17 cellular contexts compared by ENCODE assay signal in the genomic region with DNA sequence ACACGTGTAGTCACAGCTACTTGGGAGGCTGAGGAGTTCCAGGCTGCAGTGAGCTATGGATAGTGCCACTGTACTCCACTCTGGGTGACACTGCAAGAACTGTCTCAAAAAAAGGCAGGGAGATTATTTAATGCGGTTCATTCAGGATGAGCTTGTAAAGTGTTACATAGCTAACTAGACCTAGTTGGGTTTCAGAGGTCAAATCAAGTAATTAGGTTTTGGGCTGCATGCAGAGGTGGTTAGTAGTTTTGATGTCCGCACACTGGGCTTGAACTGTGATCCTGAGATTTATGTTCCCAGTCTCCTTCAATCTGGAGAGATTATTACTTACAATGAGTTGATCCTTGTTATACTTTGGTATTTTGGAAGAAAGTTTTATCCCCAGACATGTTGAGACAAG. TPM values are rescaled to one million over a fixed set of nuclear protein-coding genes. Genes with fewer than 3 reads are reported as not detected.
DNase-seq lines count a peak whose midpoint lies in the region; TF ChIP-seq lines count a peak whose summit lies in the region.
"Had no signal": no experiment of that assay in that cellular context is flagged by ENCODE, and none has a peak within 500 bp of the region (broad histone marks: within the 10 kb centered on the region; RNA-seq: fewer than 3 reads in every experiment).

No MANE protein-coding gene starts in this region.

- H3K9me3 ChIP-seq in ovary, result no peaks in the 10 kb centered on the region
- H3K9me3 ChIP-seq in thyroid gland, result no peaks in the 10 kb centered on the region
- H3K9me3 ChIP-seq: BE2C, thoracic aorta had no signal

- H3K27ac Mint-ChIP-seq in glutamatergic neuron (ENCODE audit: unreplicated experiment), result peak overlapping the region; percentile 68

- peaks cover 24% of the 10 kb centered on the region for H3K4me1 Mint-ChIP-seq in glutamatergic neuron (ENCODE audit: low read depth, unreplicated experiment)

- 68 to 86% (median 73%) methylated on average over 3 of the region's 3 CpGs for WGBS in ovary, 3 donors
- 91 to 95% methylated on average over 3 of the region's 3 CpGs for WGBS in thyroid gland, 2 donors

- peaks cover 72% of the 10 kb centered on the region for H3K79me2 ChIP-seq in ACC112 (ENCODE audit: control insufficient read depth, insufficient read depth, low read length, unreplicated experiment)

- H3K36me3 ChIP-seq in ACC112 (ENCODE audit: insufficient read depth, low read length), result peaks cover 21% of the 10 kb centered on the region
- H3K36me3 ChIP-seq in ovary, result no peaks in the 10 kb centered on the region
- H3K36me3 ChIP-seq in thyroid gland, result peaks cover 5 to 14% of the 10 kb centered on the region in 2 donors

- no peaks in the 10 kb centered on the region for H3K36me3 Mint-ChIP-seq in glutamatergic neuron (ENCODE audit: unreplicated experiment)

- H3K4me3 ChIP-seq in ACC112 (ENCODE audit: low read depth, low read length), result no peak overlapping the region
- H3K4me3 ChIP-seq in ovary, result no peak overlapping the region
- no peak overlapping the region for H3K4me3 ChIP-seq in thyroid gland (replicated peaks in 1 of 3)
- H3K4me3 ChIP-seq: thoracic aorta had no signal

- TF ChIP-seq CTCF in VCaP (conservative IDR thresholded peaks at IDR 0.05) (no peak), glutamatergic neuron (IDR thresholded peaks at IDR 0.05; ENCODE audit: partially characterized antibody, unreplicated experiment) (no peak), ovary (IDR thresholded peaks at IDR 0.05) (no peak), thyroid gland (IDR thresholded peaks at IDR 0.05) (no peak)

- H3K27me3 Mint-ChIP-seq in glutamatergic neuron (ENCODE audit: unreplicated experiment), result peaks cover 11% of the 10 kb centered on the region
- H3K27me3 Mint-ChIP-seq: activated naive CD4-positive, alpha-beta T cell treated with anti-CD3 and anti-CD28 coated beads, Interleukin-2, amount 10 ng/mL, durations not matched to agents 7 days and 5 days; central memory CD8-positive, alpha-beta T cell had no signal

- no peak for TF ChIP-seq EP300 in ovary (IDR thresholded peaks at IDR 0.05)

- in situ Hi-C loops in G401 (cut with HindIII; ENCODE audit: low sequenced_read_pairs), result no loop called here

- H2AFZ ChIP-seq in ACC112 (ENCODE audit: low read length, unreplicated experiment), result no peak overlapping the region

- H3K27ac ChIP-seq in ACC112 (ENCODE audit: low read depth, low read length), result peak overlapping the region; percentile 6; the same call in 1 of the 2 replicates
- peak overlapping the region; percentile 91; the same call in 1 of the 2 replicates for H3K27ac ChIP-seq in VCaP
- no peak overlapping the region for H3K27ac ChIP-seq in ovary
- H3K27ac ChIP-seq in thyroid gland, result no peak overlapping the region
- H3K27ac ChIP-seq: HL-60, thoracic aorta had no signal

- DNase-seq in G401 (ENCODE audit: low spot score), result peak; percentile 33
- DNase-seq in glutamatergic neuron, result no peak
- DNase-seq in activated gamma-delta T cell (lab: John Stamatoyannopoulos, UW), result no peak
- no peak for DNase-seq in ovary
- DNase-seq in activated CD4-positive, alpha-beta T cell treated with anti-CD3 and anti-CD28 coated beads, Interleukin-2, amount 50 U/mL, for 4 hours, result no peak
- no peak for DNase-seq in thyroid gland
- DNase-seq: activated CD8-positive, alpha-beta memory T cell treated with anti-CD3 and anti-CD28 coated beads for 24 hours; activated naive CD4-positive, alpha-beta T cell treated with anti-CD3 and anti-CD28 coated beads, Interleukin-2, amount 10 ng/mL, durations not matched to agents 7 days and 5 days; BE2C; DMS79; kidney; NCI-H1694 had no signal

- TF ChIP-seq POLR2A in ovary (IDR thresholded peaks at IDR 0.05), result no peak
- TF ChIP-seq POLR2A in thyroid gland (IDR thresholded peaks at IDR 0.05), result no peak

- intact Hi-C loops in ovary (cut with DNase I) (no loop called here), thyroid gland (cut with DNase I) (loop anchor here (5.0 kb wide), 1 partner anchor 41 kb away; a partner anchor contains a TSS)

- no peak overlapping the region for H3K4me3 Mint-ChIP-seq in glutamatergic neuron (ENCODE audit: unreplicated experiment)
- H3K4me3 Mint-ChIP-seq: activated naive CD4-positive, alpha-beta T cell treated with anti-CD3 and anti-CD28 coated beads, Interleukin-2, amount 10 ng/mL, durations not matched to agents 7 days and 5 days; central memory CD8-positive, alpha-beta T cell had no signal

- H3K4me1 ChIP-seq in ACC112 (ENCODE audit: control insufficient read depth, insufficient read depth, low read length, unreplicated experiment) (peaks cover 23% of the 10 kb centered on the region), ovary (ENCODE audit: insufficient read depth) (peaks cover 7% of the 10 kb centered on the region), thyroid gland (peaks cover 23 to 29% of the 10 kb centered on the region in 2 donors)

- H3K9me3 Mint-ChIP-seq in glutamatergic neuron (ENCODE audit: unreplicated experiment), result peaks cover 7% of the 10 kb centered on the region
- H3K9me3 Mint-ChIP-seq: activated naive CD4-positive, alpha-beta T cell treated with anti-CD3 and anti-CD28 coated beads, Interleukin-2, amount 10 ng/mL, durations not matched to agents 7 days and 5 days; central memory CD8-positive, alpha-beta T cell had no signal

- H3K27me3 ChIP-seq in ACC112 (ENCODE audit: insufficient read depth, low read length) (no peaks in the 10 kb centered on the region), ovary (no peaks in the 10 kb centered on the region), thyroid gland (no peaks in the 10 kb centered on the region)
- H3K27me3 ChIP-seq: BE2C had no signal

RNA-seq across cellular contexts. Expression of a gene that starts 2.1 kb away (rescaled TPM):
- total RNA-seq in G401 (2014; rRNA removed; shearing (Covaris generic)), result 513 and 534 TPM in 2 replicates
- 244 TPM for total RNA-seq in glutamatergic neuron (ENCODE audit: unreplicated experiment)
- 100 to 1,000 TPM in 5 of 7 donors, 10 to 100 TPM in 2; 64.0 to 142 (median 121) TPM for total RNA-seq in ovary
- polyA plus RNA-seq in ovary, result 100 to 1,000 TPM; 117 to 177 TPM
- 100 to 1,000 TPM; 104 to 147 (median 131) TPM for total RNA-seq in thyroid gland

RNA-seq across cellular contexts. Expression of a gene that starts 20.0 kb away (rescaled TPM):
- total RNA-seq in G401 (2014; rRNA removed; shearing (Covaris generic)), result 47.7 and 68.8 TPM in 2 replicates
- total RNA-seq in glutamatergic neuron (ENCODE audit: unreplicated experiment) (89.2 TPM), ovary (10 to 100 TPM; 36.5 to 89.6 (median 71.9) TPM), thyroid gland (10 to 100 TPM; 31.8 to 76.9 (median 62.9) TPM)
- 10 to 100 TPM; 28.9 to 35.4 TPM for polyA plus RNA-seq in ovary

RNA-seq across cellular contexts. Expression of a gene that starts 41.3 kb away (rescaled TPM):
- 4.1 and 13.0 TPM in 2 replicates for total RNA-seq in G401 (2014; rRNA removed; shearing (Covaris generic))
- total RNA-seq in glutamatergic neuron (ENCODE audit: unreplicated experiment), result 61.2 TPM
- total RNA-seq in ovary, result 10 to 100 TPM; 16.1 to 34.4 (median 27.6) TPM
- 10 to 100 TPM; 33.8 to 46.2 TPM for polyA plus RNA-seq in ovary
- 10 to 100 TPM; 16.6 to 24.7 (median 24.2) TPM for total RNA-seq in thyroid gland

RNA-seq across cellular contexts. Expression of a gene that starts 43.4 kb away (rescaled TPM):
- 181 and 230 TPM in 2 replicates for total RNA-seq in G401 (2014; rRNA removed; shearing (Covaris generic))
- 65.1 TPM for total RNA-seq in glutamatergic neuron (ENCODE audit: unreplicated experiment)
- total RNA-seq in ovary, result 10 to 100 TPM; 27.7 to 53.1 (median 49.1) TPM
- polyA plus RNA-seq in ovary, result 10 to 100 TPM; 15.7 to 55.0 TPM
- 10 to 100 TPM; 22.7 to 48.5 (median 28.9) TPM for total RNA-seq in thyroid gland

RNA-seq across cellular contexts. Expression of a gene that starts 43.5 kb away (rescaled TPM):
- 0.07 and 0.37 TPM in 2 replicates for total RNA-seq in G401 (2014; rRNA removed; shearing (Covaris generic))
- total RNA-seq in glutamatergic neuron (ENCODE audit: unreplicated experiment) (0.51 TPM), ovary (under 1 TPM; 0.33 to 0.60 (median 0.46) TPM), thyroid gland (1 to 10 TPM in 2 of 4 donors, under 1 TPM in 2; 0.92 to 2.1 (median 1.1) TPM)
- polyA plus RNA-seq in ovary, result under 1 TPM; 0.13 to 0.20 TPM

Comparison
In these comparisons a context has a peak if more than half of its experiments do, and no peak if none do; other contexts are left out.
1. H3K27ac ChIP-seq: peak in ACC112 (single experiment) and VCaP (single experiment); none in ovary (0 of 2) and thyroid gland (0 of 3).